In genomic region chr4:153115322-153116100, GRCh38 we compare ENCODE assay signal across 8 cellular contexts.
A peak's percentile ranks its signal among the peaks of the same experiment; 100 is the strongest.
DNase-seq lines count a peak whose midpoint lies in the region; ATAC-seq and TF ChIP-seq lines count a peak whose summit lies in the region.

No MANE protein-coding gene starts in this region.

- ATAC-seq in GM18870 (IDR thresholded peaks at IDR 0.05; ENCODE audit: unreplicated experiment): peak; percentile 84
- peak; percentile 65 for ATAC-seq in HG03097 (IDR thresholded peaks at IDR 0.05; ENCODE audit: low FRiP score, unreplicated experiment)
- peak; percentile 79 for ATAC-seq in SK-N-SH treated with all-trans-retinoic acid at 6 μM for 48 hours

- H3K4me1 Mint-ChIP-seq in activated naive CD8-positive, alpha-beta T cell treated with anti-CD3 and anti-CD28 coated beads for 36 hours: peaks cover 12% of the 10 kb centered on the region

- H3K27me3 Mint-ChIP-seq in activated naive CD8-positive, alpha-beta T cell treated with anti-CD3 and anti-CD28 coated beads for 36 hours: no peaks in the 10 kb centered on the region

- peak overlapping the region; percentile 19 for H3K4me3 Mint-ChIP-seq in activated naive CD8-positive, alpha-beta T cell treated with anti-CD3 and anti-CD28 coated beads for 36 hours

- no peak overlapping the region for H3K27ac Mint-ChIP-seq in activated naive CD8-positive, alpha-beta T cell treated with anti-CD3 and anti-CD28 coated beads for 36 hours

- DNase-seq in activated naive CD8-positive, alpha-beta T cell treated with anti-CD3 and anti-CD28 coated beads for 36 hours: peak; percentile 80
- DNase-seq in kidney tubule cell (ENCODE audit: low spot score) (peak; percentile 90), NCI-H1436 (lab: John Stamatoyannopoulos, UW) (no peak), cerebellar nuclear complex (lab: John Stamatoyannopoulos, UW) (no peak)
- DNase-seq in stimulated activated CD8-positive, alpha-beta memory T cell treated with anti-CD3 and anti-CD28 coated beads, Interleukin-15, amount 100 ng/mL, for 24 hours (ENCODE audit: low read depth): peak; percentile 34

- H3K9me3 Mint-ChIP-seq in activated naive CD8-positive, alpha-beta T cell treated with anti-CD3 and anti-CD28 coated beads for 36 hours: no peaks in the 10 kb centered on the region

- H3K36me3 Mint-ChIP-seq in activated naive CD8-positive, alpha-beta T cell treated with anti-CD3 and anti-CD28 coated beads for 36 hours: no peaks in the 10 kb centered on the region

TF ChIP-seq in SK-N-SH treated with all-trans-retinoic acid at 6 μM for 48 hours, 23 proteins besides CTCF, POLR2A, EP300 and RAD21:
- no peak for TF ChIP-seq ZNF565 (CRISPR knock-in tag; conservative IDR thresholded peaks at IDR 0.05; ENCODE audit: low read depth)
- TF ChIP-seq TOX (CRISPR knock-in tag; IDR thresholded peaks at IDR 0.05; ENCODE audit: borderline replicate concordance): no peak
- no peak for TF ChIP-seq CSDC2 (CRISPR knock-in tag; IDR thresholded peaks at IDR 0.05)
- TF ChIP-seq PPARA (CRISPR knock-in tag; IDR thresholded peaks at IDR 0.05; ENCODE audit: borderline replicate concordance): no peak
- TF ChIP-seq CSRNP3 (CRISPR knock-in tag; IDR thresholded peaks at IDR 0.05): no peak
- TF ChIP-seq GLIS3 (CRISPR knock-in tag; IDR thresholded peaks at IDR 0.05): no peak
- no peak for TF ChIP-seq ZFP3 (CRISPR knock-in tag; IDR thresholded peaks at IDR 0.05)
- TF ChIP-seq ESRRG (CRISPR knock-in tag; IDR thresholded peaks at IDR 0.05): no peak

Comparison
In these comparisons a context has a peak if more than half of its experiments do, and no peak if none do; other contexts are left out.
1. DNase-seq: peak in activated naive CD8-positive, alpha-beta T cell treated with anti-CD3 and anti-CD28 coated beads for 36 hours (single experiment), kidney tubule cell (single experiment) and stimulated activated CD8-positive, alpha-beta memory T cell treated with anti-CD3 and anti-CD28 coated beads, Interleukin-15, amount 100 ng/mL, for 24 hours (single experiment); none in NCI-H1436 (single experiment) and cerebellar nuclear complex (0 of 2).
2. Peak in every context shown above with its lines, with median percentiles within 50 percentile points of each other: ATAC-seq.